ENCODE assay signal across 20 cellular contexts in the genomic region with DNA sequence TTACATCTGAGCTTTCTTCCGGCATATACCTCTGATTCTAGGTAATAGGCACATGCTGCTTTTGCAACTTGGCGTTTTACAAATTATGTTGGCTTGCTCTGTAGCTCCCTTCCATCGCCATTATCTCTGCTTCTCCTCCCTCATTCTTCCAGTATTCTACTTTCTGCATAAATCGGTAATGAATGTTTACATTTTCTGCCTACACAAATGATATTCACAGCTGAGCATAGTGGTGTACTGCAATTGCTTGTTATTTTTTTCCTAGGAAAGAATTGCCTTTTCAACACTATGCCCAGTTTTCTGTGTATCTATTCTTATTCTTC. TPM values are rescaled to one million over a fixed set of nuclear protein-coding genes. Genes with fewer than 3 reads are reported as not detected.
DNase-seq lines count a peak whose midpoint lies in the region; ATAC-seq and TF ChIP-seq lines count a peak whose summit lies in the region.
"Had no signal": no experiment of that assay in that cellular context is flagged by ENCODE, and none has a peak within 500 bp of the region (broad histone marks: within the 10 kb centered on the region; RNA-seq: fewer than 3 reads in every experiment).

No MANE protein-coding gene starts in this region.

- H4K20me1 ChIP-seq in mammary epithelial cell (ENCODE audit: insufficient read depth, low read length) = no peaks in the 10 kb centered on the region

- peaks cover 86% of the 10 kb centered on the region for H3K79me2 ChIP-seq in mammary epithelial cell (ENCODE audit: insufficient read depth, low read length)

- no peaks in the 10 kb centered on the region for H3K9me3 Mint-ChIP-seq in HFFc6
- no peaks in the 10 kb centered on the region for H3K9me3 Mint-ChIP-seq in naive thymus-derived CD8-positive, alpha-beta T cell
- no peaks in the 10 kb centered on the region for H3K9me3 Mint-ChIP-seq in activated naive CD4-positive, alpha-beta T cell treated with anti-CD3 and anti-CD28 coated beads for 36 hours

- H2AFZ ChIP-seq in mammary epithelial cell (ENCODE audit: low read depth, low read length) = no peak overlapping the region

- WGBS in mammary epithelial cell (ENCODE audit: low coverage, missing lambda C conversion rate) = 78% methylated on average over 4 of the region's 4 CpGs

- H3K4me3 Mint-ChIP-seq in HFFc6 = peak overlapping the region; percentile 79
- peak overlapping the region in 2 of 10 donors; percentile 2 to 42 for H3K4me3 Mint-ChIP-seq in naive thymus-derived CD8-positive, alpha-beta T cell
- H3K4me3 Mint-ChIP-seq in activated naive CD4-positive, alpha-beta T cell treated with anti-CD3 and anti-CD28 coated beads for 36 hours = no peak overlapping the region

- dilution Hi-C loops in mammary epithelial cell (cut with HindIII; ENCODE audit: low sequenced_read_pairs) = no loop called here

- DNase-seq in AG04450 (ENCODE audit: low read depth, low spot score) = no peak
- no peak for DNase-seq in HFFc6
- DNase-seq in mammary epithelial cell = no peak
- DNase-seq in naive thymus-derived CD8-positive, alpha-beta T cell = no peak
- no peak for DNase-seq in SKM-1 treated with dmso at 0.1 percent for 144 hours (lab: John Stamatoyannopoulos, UW; ENCODE audit: unreplicated experiment)
- no peak for DNase-seq in activated naive CD4-positive, alpha-beta T cell treated with anti-CD3 and anti-CD28 coated beads for 36 hours
- DNase-seq: activated CD4-positive, alpha-beta T cell treated with anti-CD3 and anti-CD28 coated beads, Interleukin-2, amount 50 U/mL, for 4 hours; activated T-cell treated with anti-CD3 and anti-CD28 coated beads, Interleukin-2, amount 50 U/mL, for 48 hours; AML-193; GDM1; hippocampal formation; NCI-H1436; NCI-H2171; NCI-H748 treated with DMSO at 0.1 percent for 48 hours; occipital lobe; right cardiac atrium; stimulated activated CD4-positive, alpha-beta T cell treated with anti-CD3 and anti-CD28 coated beads, Interleukin-2, amount 100 ng/mL, for 24 hours had no signal

- POLR2A ChIA-PET in AG04450 (lab: Yijun Ruan, JAX) = interaction anchor here (0.8 to 2.7 kb wide), 2 partner anchors 19 to 32 kb away, joined by 3 to 13 read pairs; a partner anchor contains a TSS
- POLR2A ChIA-PET in naive thymus-derived CD8-positive, alpha-beta T cell (lab: Charles Lee) = interaction anchor here (0.6 to 4.1 kb wide), 4 partner anchors 15 to 42 kb away, joined by 3 to 27 read pairs (median 3); a partner anchor contains a TSS

- peak overlapping the region; percentile 95 for H3K27ac Mint-ChIP-seq in HFFc6
- H3K27ac Mint-ChIP-seq in naive thymus-derived CD8-positive, alpha-beta T cell = peak overlapping the region in 9 of 10 donors; percentile 44 to 92 (median 78)
- no peak overlapping the region for H3K27ac Mint-ChIP-seq in activated naive CD4-positive, alpha-beta T cell treated with anti-CD3 and anti-CD28 coated beads for 36 hours

- no peak for ATAC-seq in naive thymus-derived CD8-positive, alpha-beta T cell
- no peak for ATAC-seq in GM18873 (IDR thresholded peaks at IDR 0.05; ENCODE audit: low FRiP score, unreplicated experiment)
- ATAC-seq in GM19467 (IDR thresholded peaks at IDR 0.05; ENCODE audit: unreplicated experiment) = no peak
- ATAC-seq: GM12878, right cardiac atrium had no signal

- CTCF ChIA-PET in AG04450 (lab: Charles Lee) (interaction anchor here (0.6 to 1.2 kb wide), 2 partner anchors 108 to 361 kb away, joined by 3 to 8 read pairs; no protein-coding TSS in a partner anchor), mammary epithelial cell (lab: Charles Lee; ENCODE audit: low non-redundant PET) (interaction anchor here (1.0 kb wide), 1 partner anchor 12 kb away, joined by 6 read pairs; no protein-coding TSS in a partner anchor)
- CTCF ChIA-PET in activated naive CD4-positive, alpha-beta T cell treated with anti-CD3 and anti-CD28 coated beads for 36 hours (lab: Charles Lee) = interaction anchor here (0.6 to 1.4 kb wide), 4 partner anchors 23 to 258 kb away, joined by 3 to 5 read pairs (median 4); no protein-coding TSS in a partner anchor

- TF ChIP-seq CTCF in AG04450 (IDR thresholded peaks at IDR 0.05; ENCODE audit: low read depth, low read length) = no peak
- no peak for TF ChIP-seq CTCF in HFFc6 (IDR thresholded peaks at IDR 0.05)
- no peak for TF ChIP-seq CTCF in mammary epithelial cell (conservative IDR thresholded peaks at IDR 0.05 in 1 of 2, IDR thresholded peaks at IDR 0.05 in 1 of 2; ENCODE audit: extremely low read depth in 1 of 2, insufficient read depth in 1 of 2, low read depth in 1 of 2, low read length in 2 of 2)

- H3K27ac ChIP-seq in AG04450 (ENCODE audit: low read depth, low read length) (peak overlapping the region; percentile 80), mammary epithelial cell (ENCODE audit: insufficient read depth, low read depth, low read length) (peak overlapping the region; percentile 81)

- H3K9me3 ChIP-seq in AG04450 (ENCODE audit: control insufficient read depth, insufficient read depth, low read length) (peaks cover 5% of the 10 kb centered on the region; the same call in 1 of the 2 replicates), mammary epithelial cell (replicated peaks; ENCODE audit: insufficient read depth, low read length) (no peaks in the 10 kb centered on the region)

- H3K4me1 ChIP-seq in mammary epithelial cell (ENCODE audit: insufficient read depth, low read length) = peaks cover 58% of the 10 kb centered on the region

- peak overlapping the region; percentile 38 for H3K4me2 ChIP-seq in mammary epithelial cell (ENCODE audit: insufficient read depth, low read depth, low read length)

- H3K27me3 ChIP-seq in AG04450 (ENCODE audit: control insufficient read depth, insufficient read depth, low read length) (no peaks in the 10 kb centered on the region), mammary epithelial cell (ENCODE audit: insufficient read depth, low read length) (no peaks in the 10 kb centered on the region)

- intact Hi-C loops in mammary epithelial cell (cut with micrococcal nuclease) = no loop called here
- intact Hi-C loops in activated naive CD4-positive, alpha-beta T cell treated with anti-CD3 and anti-CD28 coated beads for 36 hours (cut with micrococcal nuclease) = no loop called here

- no peak overlapping the region for H3K9ac ChIP-seq in mammary epithelial cell (ENCODE audit: insufficient read depth, low read length)

- H3K4me3 ChIP-seq in AG04450 (ENCODE audit: low read depth, low read length) (no peak overlapping the region), mammary epithelial cell (replicated peaks in 1 of 3; ENCODE audit: insufficient read depth in 1 of 3, low read depth in 2 of 3, low read length in 3 of 3) (no peak overlapping the region)
- H3K4me3 ChIP-seq: GM12878 had no signal

- H3K27me3 Mint-ChIP-seq in HFFc6 (ENCODE audit: insufficient read depth) = peaks cover 1% of the 10 kb centered on the region; the same call in 1 of the 2 replicates
- no peaks in the 10 kb centered on the region for H3K27me3 Mint-ChIP-seq in naive thymus-derived CD8-positive, alpha-beta T cell
- no peaks in the 10 kb centered on the region for H3K27me3 Mint-ChIP-seq in activated naive CD4-positive, alpha-beta T cell treated with anti-CD3 and anti-CD28 coated beads for 36 hours (ENCODE audit: low read depth)

- peaks cover 39% of the 10 kb centered on the region for H3K36me3 Mint-ChIP-seq in HFFc6 (ENCODE audit: low read depth)
- peaks cover 6 to 52% (median 11%) of the 10 kb centered on the region in 3 donors for H3K36me3 Mint-ChIP-seq in naive thymus-derived CD8-positive, alpha-beta T cell
- H3K36me3 Mint-ChIP-seq in activated naive CD4-positive, alpha-beta T cell treated with anti-CD3 and anti-CD28 coated beads for 36 hours (ENCODE audit: low read depth) = peaks cover 26% of the 10 kb centered on the region

- H3K4me1 Mint-ChIP-seq in HFFc6 (ENCODE audit: low read depth) = peaks cover 76% of the 10 kb centered on the region
- peaks cover 36 to 67% (median 66%) of the 10 kb centered on the region in 4 donors for H3K4me1 Mint-ChIP-seq in naive thymus-derived CD8-positive, alpha-beta T cell
- peaks cover 68% of the 10 kb centered on the region for H3K4me1 Mint-ChIP-seq in activated naive CD4-positive, alpha-beta T cell treated with anti-CD3 and anti-CD28 coated beads for 36 hours (ENCODE audit: low read depth)

- in situ Hi-C loops in mammary epithelial cell (cut with MboI; ENCODE audit: low sequenced_read_pairs in 2 of 2) = no loop called here

- BruUV-seq in mammary epithelial cell (replicated peaks; lab: Mats Ljungman, UMichigan) = no TSS peak

- H3K36me3 ChIP-seq in mammary epithelial cell (ENCODE audit: insufficient read depth, low read length) = peaks cover 15% of the 10 kb centered on the region

RNA-seq across cellular contexts. Expression of a gene that starts 18.9 kb away (rescaled TPM):
- polyA plus RNA-seq in AG04450 (2011; rRNA removed) = 17.3 and 25.4 TPM in 2 replicates
- polyA minus RNA-seq in AG04450 (2011; rRNA and poly(A)+ RNA removed) = 43.3 and 49.2 TPM in 2 replicates
- total RNA-seq in HFFc6 (2021; fragmentation: NEBNext Ultra II Directional; extraction: Animal tissue kit (Norgen Biotek cat#: 25700)) = 100 to 1,000 TPM; 128 to 148 (median 136) TPM
- 100 to 1,000 TPM in 1 of 2 donors, 10 to 100 TPM in 1; 34.3 to 138 TPM for total RNA-seq in mammary epithelial cell
- 51.1 TPM for polyA plus RNA-seq in mammary epithelial cell
- polyA minus RNA-seq in mammary epithelial cell = 93.6 TPM
- 100 to 1,000 TPM; 308 to 327 TPM for total RNA-seq in naive thymus-derived CD8-positive, alpha-beta T cell
- polyA plus RNA-seq in naive thymus-derived CD8-positive, alpha-beta T cell = 10 to 100 TPM; 25.4 to 85.2 (median 38.2) TPM
- total RNA-seq in activated naive CD4-positive, alpha-beta T cell treated with anti-CD3 and anti-CD28 coated beads for 36 hours = 100 to 1,000 TPM in 1 of 2 experiments, 10 to 100 TPM in 1; 94.7 to 108 TPM

RNA-seq across cellular contexts. Expression of a gene that starts 30.7 kb away (rescaled TPM):
- polyA plus RNA-seq in AG04450 (2011; rRNA removed) (30.2 and 33.2 TPM in 2 replicates), mammary epithelial cell (10.5 TPM)
- polyA minus RNA-seq in AG04450 (2011; rRNA and poly(A)+ RNA removed) = 35.1 and 39.0 TPM in 2 replicates
- 10 to 100 TPM; 19.2 to 25.5 (median 21.6) TPM for total RNA-seq in HFFc6 (2021; fragmentation: NEBNext Ultra II Directional; extraction: Animal tissue kit (Norgen Biotek cat#: 25700))
- 10 to 100 TPM; 14.7 to 18.8 TPM for total RNA-seq in mammary epithelial cell
- 2.3 TPM for polyA minus RNA-seq in mammary epithelial cell
- total RNA-seq in naive thymus-derived CD8-positive, alpha-beta T cell = 10 to 100 TPM; 65.0 to 71.9 TPM
- 10 to 100 TPM; 16.1 to 25.4 (median 20.0) TPM for polyA plus RNA-seq in naive thymus-derived CD8-positive, alpha-beta T cell
- total RNA-seq in activated naive CD4-positive, alpha-beta T cell treated with anti-CD3 and anti-CD28 coated beads for 36 hours = 10 to 100 TPM; 10.1 to 11.7 TPM
